1 cellular context compared by ENCODE assay signal in genomic region chr4:8451440-8452182, GRCh38.
TF ChIP-seq lines count a peak whose summit lies in the region.

No MANE protein-coding gene starts in this region.

TF ChIP-seq in HepG2, 621 proteins besides CTCF, POLR2A, EP300 and RAD21:
- 0 out of 2 replicates have a peak, but pooled peaks have one; percentile 26 for TF ChIP-seq CEBPB (IDR thresholded peaks at IDR 0.05; ENCODE audit: borderline replicate concordance, low read depth, low read length)
- TF ChIP-seq ZNF563 (CRISPR knock-in tag; IDR thresholded peaks at IDR 0.05) = no peak
- no peak for TF ChIP-seq TRIM24 (CRISPR knock-in tag; IDR thresholded peaks at IDR 0.05)
- no peak for TF ChIP-seq ZBTB37 (CRISPR knock-in tag; IDR thresholded peaks at IDR 0.05)
- TF ChIP-seq CHCHD3 (CRISPR knock-in tag; IDR thresholded peaks at IDR 0.05) = no peak
- TF ChIP-seq, protein P1, sequence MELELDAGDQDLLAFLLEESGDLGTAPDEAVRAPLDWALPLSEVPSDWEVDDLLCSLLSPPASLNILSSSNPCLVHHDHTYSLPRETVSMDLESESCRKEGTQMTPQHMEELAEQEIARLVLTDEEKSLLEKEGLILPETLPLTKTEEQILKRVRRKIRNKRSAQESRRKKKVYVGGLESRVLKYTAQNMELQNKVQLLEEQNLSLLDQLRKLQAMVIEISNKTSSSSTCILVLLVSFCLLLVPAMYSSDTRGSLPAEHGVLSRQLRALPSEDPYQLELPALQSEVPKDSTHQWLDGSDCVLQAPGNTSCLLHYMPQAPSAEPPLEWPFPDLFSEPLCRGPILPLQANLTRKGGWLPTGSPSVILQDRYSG (CRISPR knock-in tag; IDR thresholded peaks at IDR 0.05) = no peak
